Comparison of ENCODE assay signal across 12 cellular contexts in genomic region chr1:66302810-66303209, GRCh38.
DNase-seq lines count a peak whose midpoint lies in the region; ATAC-seq and TF ChIP-seq lines count a peak whose summit lies in the region.
"Had no signal": no experiment of that assay in that cellular context is flagged by ENCODE, and none has a peak within 500 bp of the region (broad histone marks: within the 10 kb centered on the region; RNA-seq: fewer than 3 reads in every experiment).

No MANE protein-coding gene starts in this region.

- no peak for TF ChIP-seq POLR2A in body of pancreas (IDR thresholded peaks at IDR 0.05)

- no peak for ATAC-seq in body of pancreas
- no peak for ATAC-seq in left colon

- CTCF ChIA-PET in PC-9 (lab: Charles Lee): interaction anchor here (0.9 kb wide), 1 partner anchor 133 kb away, joined by 3 read pairs; no protein-coding TSS in a partner anchor

- intact Hi-C loops in PC-9 (cut with micrococcal nuclease; ENCODE audit: unreplicated experiment) (loop anchor here (2.0 kb wide), 1 partner anchor 40 kb away; no protein-coding TSS in a partner anchor), body of pancreas (cut with DNase I) (no loop called here), left colon (cut with DNase I, micrococcal nuclease) (no loop called here)

- H2AFZ ChIP-seq in PC-9: no peak overlapping the region

- POLR2A ChIA-PET in PC-9 (lab: Charles Lee; ENCODE audit: unreplicated experiment): interaction anchor here (0.6 kb wide), 1 partner anchor 35 kb away, joined by 3 read pairs; no protein-coding TSS in a partner anchor

- no peaks in the 10 kb centered on the region for H3K79me2 ChIP-seq in PC-9 (ENCODE audit: low read depth)

- no peaks in the 10 kb centered on the region for H3F3A ChIP-seq in PC-9 (ENCODE audit: insufficient read depth, low read depth)

- no TSS peak for BruUV-seq in PC-9 (replicated peaks; lab: Mats Ljungman, UMichigan)

- H3K4me3 Mint-ChIP-seq in activated naive CD4-positive, alpha-beta T cell treated with anti-CD3 and anti-CD28 coated beads, Interleukin-2, amount 50 U/mL, for 24 hours: no peak overlapping the region

- TF ChIP-seq CTCF in PC-9 (conservative IDR thresholded peaks at IDR 0.05): no peak
- no peak for TF ChIP-seq CTCF in body of pancreas (IDR thresholded peaks at IDR 0.05)

- H3K9me2 ChIP-seq in PC-9 (ENCODE audit: insufficient read depth): no peaks in the 10 kb centered on the region

- peaks cover 38% of the 10 kb centered on the region for H3K4me1 Mint-ChIP-seq in activated naive CD4-positive, alpha-beta T cell treated with anti-CD3 and anti-CD28 coated beads, Interleukin-2, amount 50 U/mL, for 24 hours

- H3K9me3 ChIP-seq in PC-9 (ENCODE audit: insufficient read depth, low read depth): no peaks in the 10 kb centered on the region
- H3K9me3 ChIP-seq in body of pancreas: no peaks in the 10 kb centered on the region
- H3K9me3 ChIP-seq: HAP-1 had no signal

- H3K27ac ChIP-seq in PC-9 (no peak overlapping the region), body of pancreas (no peak overlapping the region)

- H3K27me3 ChIP-seq in PC-9 (ENCODE audit: insufficient read depth, low read depth) (no peaks in the 10 kb centered on the region), body of pancreas (no peaks in the 10 kb centered on the region)

- H3K4me2 ChIP-seq in PC-9: no peak overlapping the region

- H4K20me1 ChIP-seq in PC-9 (ENCODE audit: insufficient read depth): no peaks in the 10 kb centered on the region

- no peaks in the 10 kb centered on the region for H3K9me3 Mint-ChIP-seq in activated naive CD4-positive, alpha-beta T cell treated with anti-CD3 and anti-CD28 coated beads, Interleukin-2, amount 50 U/mL, for 24 hours
- H3K9me3 Mint-ChIP-seq: activated naive CD4-positive, alpha-beta T cell treated with anti-CD3 and anti-CD28 coated beads, Interleukin-2, amount 50 U/mL, for 72 hours had no signal

- H3K36me3 ChIP-seq in PC-9 (ENCODE audit: low read depth) (no peaks in the 10 kb centered on the region), body of pancreas (replicated peaks in 1 of 2; ENCODE audit: insufficient read depth in 1 of 2, low read depth in 2 of 2) (no peaks in the 10 kb centered on the region)
- H3K36me3 ChIP-seq: HAP-1 had no signal

- H3K4me1 ChIP-seq in PC-9 (replicated peaks; ENCODE audit: insufficient read depth) (peaks cover 6% of the 10 kb centered on the region; the same call in 1 of the 2 replicates), body of pancreas (no peaks in the 10 kb centered on the region)
- H3K4me1 ChIP-seq: HAP-1 had no signal

- no peaks in the 10 kb centered on the region for H3K27me3 Mint-ChIP-seq in activated naive CD4-positive, alpha-beta T cell treated with anti-CD3 and anti-CD28 coated beads, Interleukin-2, amount 50 U/mL, for 24 hours

- 38 to 57% methylated on average over 1 of the region's 1 CpG for WGBS in body of pancreas, 2 donors

- DNase-seq in activated naive CD4-positive, alpha-beta T cell (lab: John Stamatoyannopoulos, UW): no peak
- DNase-seq in PC-9 (peak; percentile 11 to 46), dermis blood vessel endothelial cell (peak; percentile 10), body of pancreas (no peak), left colon (no peak), retina (no peak), activated gamma-delta T cell treated with Interleukin-2 at 50 U/mL for 16 hours (no peak)
- DNase-seq: NCI-H1092 treated with DMSO at 0.1 percent for 48 hours, NCI-H446 had no signal

- no peak overlapping the region for H3K4me3 ChIP-seq in PC-9
- no peak overlapping the region for H3K4me3 ChIP-seq in body of pancreas
- H3K4me3 ChIP-seq: HAP-1 had no signal

- H3K36me3 Mint-ChIP-seq in activated naive CD4-positive, alpha-beta T cell treated with anti-CD3 and anti-CD28 coated beads, Interleukin-2, amount 50 U/mL, for 24 hours: no peaks in the 10 kb centered on the region
- H3K36me3 Mint-ChIP-seq: activated naive CD4-positive, alpha-beta T cell treated with anti-CD3 and anti-CD28 coated beads, Interleukin-2, amount 50 U/mL, for 72 hours had no signal

- H3K27ac Mint-ChIP-seq in activated naive CD4-positive, alpha-beta T cell treated with anti-CD3 and anti-CD28 coated beads, Interleukin-2, amount 50 U/mL, for 24 hours: peak overlapping the region; percentile 20
- H3K27ac Mint-ChIP-seq: activated naive CD4-positive, alpha-beta T cell treated with anti-CD3 and anti-CD28 coated beads, Interleukin-2, amount 50 U/mL, for 72 hours had no signal

Comparison
In these comparisons a context has a peak if more than half of its experiments do, and no peak if none do; other contexts are left out.
1. DNase-seq: peak in PC-9 (2 of 2) and dermis blood vessel endothelial cell (single experiment); none in activated naive CD4-positive, alpha-beta T cell (0 of 4), body of pancreas (0 of 4), left colon (0 of 2), retina (single experiment) and activated gamma-delta T cell treated with Interleukin-2 at 50 U/mL for 16 hours (single experiment).